In the genomic region with DNA sequence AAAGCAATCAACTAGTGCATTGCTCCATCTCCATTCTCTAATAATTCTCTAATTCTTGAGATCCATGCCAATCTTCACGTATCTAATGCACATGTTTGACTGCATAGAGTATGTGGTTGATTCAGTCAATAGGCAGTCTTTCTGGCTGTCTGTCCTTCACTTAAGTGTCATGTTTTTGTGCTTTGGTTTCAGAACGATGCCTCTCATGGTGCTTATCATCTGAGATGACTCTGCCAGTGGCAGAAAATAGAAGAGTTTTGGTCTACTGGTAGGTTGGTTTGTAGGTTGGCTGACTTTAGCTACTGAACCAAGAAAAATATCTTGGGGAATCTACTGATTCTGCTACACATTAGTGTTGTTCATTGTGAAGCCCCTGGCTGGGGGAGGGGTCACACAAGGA, we compare ENCODE assay signal across 12 cellular contexts.
DNase-seq lines count a peak whose midpoint lies in the region; ATAC-seq and TF ChIP-seq lines count a peak whose summit lies in the region.
"Had no signal": no experiment of that assay in that cellular context is flagged by ENCODE, and none has a peak within 500 bp of the region (broad histone marks: within the 10 kb centered on the region; RNA-seq: fewer than 3 reads in every experiment).

No MANE protein-coding gene starts in this region.

- H3K4me3 ChIP-seq in HL-60 (replicated peaks; ENCODE audit: insufficient read depth, low read length) (no peak overlapping the region), foreskin fibroblast (ENCODE audit: low read depth in 1 of 2, low read length in 2 of 2) (no peak overlapping the region)

- H3K36me3 Mint-ChIP-seq in stimulated activated effector memory CD8-positive, alpha-beta T cell treated with anti-CD3 and anti-CD28 coated beads, Interleukin-12 subunit alpha, Interleukin-12 subunit beta, amount 100 ng/mL, for 72 hours, result no peaks in the 10 kb centered on the region

- peak overlapping the region; percentile 78 for H3K27ac Mint-ChIP-seq in stimulated activated effector memory CD8-positive, alpha-beta T cell treated with anti-CD3 and anti-CD28 coated beads, Interleukin-12 subunit alpha, Interleukin-12 subunit beta, amount 100 ng/mL, for 72 hours

- TF ChIP-seq CTCF in HL-60 (IDR thresholded peaks at IDR 0.05; ENCODE audit: insufficient read depth, low read length), result no peak
- TF ChIP-seq CTCF in foreskin fibroblast (IDR thresholded peaks at IDR 0.05; ENCODE audit: low read depth, low read length), result no peak

- peak overlapping the region; percentile 1 for H3K4me3 Mint-ChIP-seq in stimulated activated effector memory CD8-positive, alpha-beta T cell treated with anti-CD3 and anti-CD28 coated beads, Interleukin-12 subunit alpha, Interleukin-12 subunit beta, amount 100 ng/mL, for 72 hours

- H3K27me3 ChIP-seq in HL-60 (ENCODE audit: insufficient read depth, poor library complexity, severe bottlenecking), result no peaks in the 10 kb centered on the region

- peaks cover 4% of the 10 kb centered on the region for H3K9me3 Mint-ChIP-seq in stimulated activated effector memory CD8-positive, alpha-beta T cell treated with anti-CD3 and anti-CD28 coated beads, Interleukin-12 subunit alpha, Interleukin-12 subunit beta, amount 100 ng/mL, for 72 hours

- H3K27ac ChIP-seq in HL-60 (replicated peaks), result peak overlapping the region; percentile 86
- H3K27ac ChIP-seq: 22Rv1, RWPE1 had no signal

- ATAC-seq in GM21825 (IDR thresholded peaks at IDR 0.05; ENCODE audit: unreplicated experiment), result peak; percentile 56
- ATAC-seq in stimulated activated effector memory CD8-positive, alpha-beta T cell treated with anti-CD3 and anti-CD28 coated beads, Interleukin-12 subunit alpha, Interleukin-12 subunit beta, amount 100 ng/mL, for 72 hours, result peak; percentile 88

- DNase-seq in NK-92 treated with Interleukin-12 subunit alpha and Interleukin-12 subunit beta, amount 100 ng/mL, for 24 hours (lab: John Stamatoyannopoulos, UW), result peak; percentile 19
- no peak for DNase-seq in NK-92 (lab: John Stamatoyannopoulos, UW; ENCODE audit: unreplicated experiment)
- DNase-seq in HL-60 (ENCODE audit: low read depth in 1 of 2, low spot score in 1 of 2), result peak in 1 of 2 experiments; percentile 24
- DNase-seq in stimulated activated effector memory CD8-positive, alpha-beta T cell treated with anti-CD3 and anti-CD28 coated beads, Interleukin-12 subunit alpha, Interleukin-12 subunit beta, amount 100 ng/mL, for 72 hours (ENCODE audit: low spot score in 2 of 2), result no peak
- no peak for DNase-seq in NCI-H1092 treated with DMSO at 0.1 percent for 48 hours (lab: John Stamatoyannopoulos, UW)
- no peak for DNase-seq in D341Med (ENCODE audit: low spot score)
- DNase-seq in foreskin fibroblast, result no peak
- DNase-seq: left colon, NCI-H1694 had no signal

- H3K4me1 Mint-ChIP-seq in stimulated activated effector memory CD8-positive, alpha-beta T cell treated with anti-CD3 and anti-CD28 coated beads, Interleukin-12 subunit alpha, Interleukin-12 subunit beta, amount 100 ng/mL, for 72 hours, result peaks cover 66% of the 10 kb centered on the region
